ENCODE assay signal across 9 cellular contexts in the genomic region with DNA sequence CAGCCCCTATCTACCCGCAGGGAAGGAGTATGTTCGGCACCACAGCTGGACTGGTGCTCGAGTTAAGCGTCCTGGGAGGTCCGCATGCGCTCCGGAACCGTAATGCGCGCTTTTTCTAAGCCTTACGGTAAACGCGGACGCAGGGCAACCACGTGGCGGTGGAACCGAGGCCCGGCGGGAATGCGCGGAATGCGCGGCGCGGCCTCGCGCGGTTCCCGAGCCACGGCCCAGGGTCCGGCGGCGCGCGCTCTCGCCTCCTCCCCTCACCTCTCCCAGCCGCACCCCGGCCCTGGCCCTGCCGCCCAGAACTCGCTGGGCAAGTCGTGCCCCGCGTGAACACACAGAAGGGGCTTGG.
DNase-seq lines count a peak whose midpoint lies in the region; ATAC-seq lines count a peak whose summit lies in the region.
"Had no signal": no experiment of that assay in that cellular context is flagged by ENCODE, and none has a peak within 500 bp of the region (broad histone marks: within the 10 kb centered on the region; RNA-seq: fewer than 3 reads in every experiment).

No MANE protein-coding gene starts in this region.

- ATAC-seq in GM18520 (IDR thresholded peaks at IDR 0.05; ENCODE audit: unreplicated experiment) = no peak

- peak overlapping the region; percentile 12 to 78 (median 41) for H3K4me3 ChIP-seq in skin epidermis

- DNase-seq in NCI-H2196 (lab: John Stamatoyannopoulos, UW; ENCODE audit: unreplicated experiment) = peak; percentile 56
- DNase-seq in NCI-H2196 treated with DMSO at 0.1 percent for 48 hours (lab: John Stamatoyannopoulos, UW; ENCODE audit: unreplicated experiment) = no peak
- DNase-seq in caudate nucleus (lab: John Stamatoyannopoulos, UW) = peak in 31 of 61 donors; percentile 9 to 58 (median 26)
- DNase-seq in inferior parietal cortex (ENCODE audit: extremely low spot score) = peak; percentile 45
- no peak for DNase-seq in SHP77 (lab: John Stamatoyannopoulos, UW)
- no peak for DNase-seq in stimulated activated CD8-positive, alpha-beta memory T cell treated with anti-CD3 and anti-CD28 coated beads, Interleukin-4, amount 100 ng/mL, for 48 hours

- H3K27ac ChIP-seq in caudate nucleus (ENCODE audit: low read depth, low read length) (no peak overlapping the region), skin epidermis (peak overlapping the region in 14 of 21 experiments; percentile 31 to 93 (median 76))
- H3K27ac ChIP-seq: VCaP had no signal

Comparison
In these comparisons a context has a peak if more than half of its experiments do, and no peak if none do; other contexts are left out.
1. DNase-seq: peak in NCI-H2196 (single experiment), caudate nucleus (31 of 61) and inferior parietal cortex (single experiment); none in NCI-H2196 treated with DMSO at 0.1 percent for 48 hours (single experiment), SHP77 (0 of 2) and stimulated activated CD8-positive, alpha-beta memory T cell treated with anti-CD3 and anti-CD28 coated beads, Interleukin-4, amount 100 ng/mL, for 48 hours (single experiment).